Comparison of ENCODE assay signal across 15 cellular contexts in genomic region chr2:97983698-97984097, GRCh38. TPM values are rescaled to one million over a fixed set of nuclear protein-coding genes. Genes with fewer than 3 reads are reported as not detected.
DNase-seq lines count a peak whose midpoint lies in the region; ATAC-seq and TF ChIP-seq lines count a peak whose summit lies in the region.
"Had no signal": no experiment of that assay in that cellular context is flagged by ENCODE, and none has a peak within 500 bp of the region (broad histone marks: within the 10 kb centered on the region; RNA-seq: fewer than 3 reads in every experiment).

No MANE protein-coding gene starts in this region.

- no peak overlapping the region for H2BK5ac ChIP-seq in trophoblast cell (ENCODE audit: low read depth, low read length, poor library complexity)

- H2BK12ac ChIP-seq in trophoblast cell (ENCODE audit: low read length) = no peak overlapping the region

- no peak for TF ChIP-seq RAD21 in liver (IDR thresholded peaks at IDR 0.05)

- no peak overlapping the region for H3K23ac ChIP-seq in trophoblast cell (ENCODE audit: low read length)

- H2AK5ac ChIP-seq in trophoblast cell (ENCODE audit: low read length) = no peak overlapping the region

- H3K4me3 ChIP-seq in cardiac muscle cell (no peak overlapping the region), liver (ENCODE audit: low read depth in 1 of 3, low read length in 3 of 3) (no peak overlapping the region), trophoblast cell (ENCODE audit: low read depth, low read length) (no peak overlapping the region)

- H3K4me1 ChIP-seq in cardiac muscle cell (ENCODE audit: low read depth) = peaks cover 20% of the 10 kb centered on the region
- peaks cover 3 to 7% (median 6%) of the 10 kb centered on the region in 4 donors for H3K4me1 ChIP-seq in liver (ENCODE audit: control insufficient read depth in 4 of 4, insufficient read depth in 4 of 4, low read length in 3 of 4)
- peaks cover 3 to 9% of the 10 kb centered on the region in 2 experiments for H3K4me1 ChIP-seq in trophoblast cell (ENCODE audit: control insufficient read depth in 1 of 2, insufficient read depth in 2 of 2, low read length in 2 of 2)

- H4K12ac ChIP-seq in trophoblast cell (ENCODE audit: low read depth, low read length) = no peak overlapping the region

- no peaks in the 10 kb centered on the region for H3K36me3 Mint-ChIP-seq in activated T-helper 17 cell treated with anti-CD3 and anti-CD28 coated beads, Interleukin-2, amount 50 U/mL, for 72 hours (ENCODE audit: low read depth)
- H3K36me3 Mint-ChIP-seq in activated CD8-positive, alpha-beta T cell treated with anti-CD3 and anti-CD28 coated beads for 36 hours (ENCODE audit: low read depth) = peaks cover 45% of the 10 kb centered on the region

- 57% methylated on average over 3 of the region's 3 CpGs for WGBS in liver
- WGBS in trophoblast cell (ENCODE audit: extremely low coverage, insufficient coverage, insufficient read length) = no CpG with 5 or more reads among the region's 3 CpGs

- ATAC-seq in left cardiac atrium = no peak
- no peak for ATAC-seq in activated T-helper 17 cell treated with anti-CD3 and anti-CD28 coated beads, Interleukin-2, amount 50 U/mL, for 72 hours (replicated peaks)
- ATAC-seq in activated CD8-positive, alpha-beta T cell treated with anti-CD3 and anti-CD28 coated beads for 36 hours = no peak
- ATAC-seq: PC-3 had no signal

- no peak overlapping the region for H3K18ac ChIP-seq in trophoblast cell (ENCODE audit: low read length)

- H3K4me2 ChIP-seq in trophoblast cell (ENCODE audit: low read length) = peak overlapping the region; percentile 4

- H3K4me3 Mint-ChIP-seq in activated T-helper 17 cell treated with anti-CD3 and anti-CD28 coated beads, Interleukin-2, amount 50 U/mL, for 72 hours = no peak overlapping the region
- H3K4me3 Mint-ChIP-seq in activated CD8-positive, alpha-beta T cell treated with anti-CD3 and anti-CD28 coated beads for 36 hours = no peak overlapping the region

- DNase-seq in cardiac muscle cell (ENCODE audit: low read depth in 1 of 2, low spot score in 1 of 2) (no peak), left cardiac atrium (no peak), trophoblast cell (no peak)
- DNase-seq in activated CD4-positive, alpha-beta T cell treated with anti-CD3 and anti-CD28 coated beads for 1 hour = no peak
- no peak for DNase-seq in activated CD8-positive, alpha-beta T cell treated with anti-CD3 and anti-CD28 coated beads for 36 hours
- DNase-seq: DMS 273 treated with DMSO at 0.1 percent for 48 hours, GF-D8, HCEC 1CT, NCI-H187 treated with DMSO at 0.1 percent for 48 hours, NCI-H446 treated with DMSO at 0.1 percent for 48 hours, PC-3 had no signal

- no peak overlapping the region for H3K27ac Mint-ChIP-seq in activated T-helper 17 cell treated with anti-CD3 and anti-CD28 coated beads, Interleukin-2, amount 50 U/mL, for 72 hours
- H3K27ac Mint-ChIP-seq in activated CD8-positive, alpha-beta T cell treated with anti-CD3 and anti-CD28 coated beads for 36 hours = no peak overlapping the region

- H3K27me3 Mint-ChIP-seq in activated T-helper 17 cell treated with anti-CD3 and anti-CD28 coated beads, Interleukin-2, amount 50 U/mL, for 72 hours = no peaks in the 10 kb centered on the region
- no peaks in the 10 kb centered on the region for H3K27me3 Mint-ChIP-seq in activated CD8-positive, alpha-beta T cell treated with anti-CD3 and anti-CD28 coated beads for 36 hours

- H3K4ac ChIP-seq in trophoblast cell (ENCODE audit: low read depth, low read length) = no peak overlapping the region

- H4K8ac ChIP-seq in trophoblast cell (ENCODE audit: low read depth, low read length) = no peak overlapping the region

- no peak overlapping the region for H3K9ac ChIP-seq in liver (ENCODE audit: low read depth in 1 of 2, low read length in 2 of 2)
- no peak overlapping the region for H3K9ac ChIP-seq in trophoblast cell (ENCODE audit: low read length)

- no peaks in the 10 kb centered on the region for H3K79me1 ChIP-seq in trophoblast cell (ENCODE audit: low read length)

- H3K36me3 ChIP-seq in cardiac muscle cell (no peaks in the 10 kb centered on the region), liver (ENCODE audit: control insufficient read depth in 4 of 4, insufficient read depth in 3 of 4, low read depth in 1 of 4, low read length in 3 of 4) (no peaks in the 10 kb centered on the region), trophoblast cell (ENCODE audit: control insufficient read depth in 1 of 2, insufficient read depth in 2 of 2, low read length in 2 of 2) (peaks cover 0 to 2% of the 10 kb centered on the region in 2 experiments)

- no peak overlapping the region for H2BK120ac ChIP-seq in trophoblast cell (ENCODE audit: insufficient read depth, low read length, poor library complexity)

- POLR2A ChIA-PET in activated CD8-positive, alpha-beta T cell treated with anti-CD3 and anti-CD28 coated beads for 36 hours (lab: Charles Lee) = interaction anchor here (1.7 kb wide), 1 partner anchor 12 kb away, joined by 4 read pairs; no protein-coding TSS in a partner anchor

- no peak for TF ChIP-seq CTCF in cardiac muscle cell (IDR thresholded peaks at IDR 0.05; ENCODE audit: low read depth, low read length)
- no peak for TF ChIP-seq CTCF in liver (IDR thresholded peaks at IDR 0.05; ENCODE audit: low read depth, low read length, missing input control)
- TF ChIP-seq CTCF in activated CD8-positive, alpha-beta T cell treated with anti-CD3 and anti-CD28 coated beads for 36 hours (IDR thresholded peaks at IDR 0.05) = no peak

- H3K4me1 Mint-ChIP-seq in activated T-helper 17 cell treated with anti-CD3 and anti-CD28 coated beads, Interleukin-2, amount 50 U/mL, for 72 hours = peaks cover 20% of the 10 kb centered on the region
- H3K4me1 Mint-ChIP-seq in activated CD8-positive, alpha-beta T cell treated with anti-CD3 and anti-CD28 coated beads for 36 hours (ENCODE audit: low read depth) = peaks cover 26% of the 10 kb centered on the region

- intact Hi-C loops in left cardiac atrium (cut with DNase I) = loop anchor here in 1 of 2 donors (10.0 kb wide), 1 partner anchor 119 kb away; no protein-coding TSS in a partner anchor
- intact Hi-C loops in activated CD8-positive, alpha-beta T cell treated with anti-CD3 and anti-CD28 coated beads for 36 hours (cut with micrococcal nuclease) = no loop called here

- no peak overlapping the region for H3K14ac ChIP-seq in trophoblast cell (ENCODE audit: low read length)

- H3K27ac ChIP-seq in cardiac muscle cell (peak overlapping the region; percentile 72), liver (ENCODE audit: low read depth in 1 of 2, low read length in 2 of 2) (no peak overlapping the region), trophoblast cell (ENCODE audit: low read depth, low read length) (no peak overlapping the region)
- H3K27ac ChIP-seq: C4-2B, HL-60 had no signal

- H3K9me3 ChIP-seq in cardiac muscle cell (ENCODE audit: low read depth) = no peaks in the 10 kb centered on the region
- peaks cover 0 to 4% (median 2%) of the 10 kb centered on the region in 4 donors for H3K9me3 ChIP-seq in liver (ENCODE audit: control insufficient read depth in 4 of 4, low read length in 3 of 4)
- no peaks in the 10 kb centered on the region for H3K9me3 ChIP-seq in trophoblast cell (ENCODE audit: insufficient read depth, low read depth, low read length)

- no peaks in the 10 kb centered on the region for H3K79me2 ChIP-seq in trophoblast cell (ENCODE audit: control insufficient read depth, insufficient read depth, low read length, poor library complexity)

- H3K9me3 Mint-ChIP-seq in activated T-helper 17 cell treated with anti-CD3 and anti-CD28 coated beads, Interleukin-2, amount 50 U/mL, for 72 hours = peaks cover 13% of the 10 kb centered on the region
- H3K9me3 Mint-ChIP-seq in activated CD8-positive, alpha-beta T cell treated with anti-CD3 and anti-CD28 coated beads for 36 hours = peaks cover 20% of the 10 kb centered on the region

- H3K27me3 ChIP-seq in cardiac muscle cell (no peaks in the 10 kb centered on the region), liver (ENCODE audit: control insufficient read depth in 4 of 4, insufficient read depth in 4 of 4, low read length in 3 of 4) (no peaks in the 10 kb centered on the region), trophoblast cell (ENCODE audit: insufficient read depth, low read length) (no peaks in the 10 kb centered on the region)

- CTCF ChIA-PET in activated CD8-positive, alpha-beta T cell treated with anti-CD3 and anti-CD28 coated beads for 36 hours (lab: Charles Lee) = interaction anchor here (1.3 kb wide), 1 partner anchor 177 kb away, joined by 4 read pairs; no protein-coding TSS in a partner anchor

- no peak overlapping the region for H2AFZ ChIP-seq in trophoblast cell (ENCODE audit: insufficient read depth, low read length, poor library complexity)

- H4K91ac ChIP-seq in trophoblast cell (ENCODE audit: low read depth, low read length) = no peak overlapping the region

TF ChIP-seq in liver, 16 proteins besides CTCF, POLR2A, EP300 and RAD21:
- TF ChIP-seq HNF4G (IDR thresholded peaks at IDR 0.05) (peak; percentile 36), GABPA (IDR thresholded peaks at IDR 0.05 in 1 of 2, conservative IDR thresholded peaks at IDR 0.05 in 1 of 2) (no peak), NR2F2 (IDR thresholded peaks at IDR 0.05) (no peak), RXRA (IDR thresholded peaks at IDR 0.05) (peak in 1 of 2 donors; percentile 11), ATF3 (IDR thresholded peaks at IDR 0.05) (no peak), HNF4A (conservative IDR thresholded peaks at IDR 0.05) (peak; percentile 81 to 87), SP1 (IDR thresholded peaks at IDR 0.05) (peak; percentile 25), TAF1 (conservative IDR thresholded peaks at IDR 0.05) (no peak)

RNA-seq across cellular contexts. Expression of gene TMEM131, which starts 12.1 kb away (rescaled TPM):
- total RNA-seq in cardiac muscle cell (15.3 and 19.1 TPM in 2 replicates), left cardiac atrium (10 to 100 TPM; 26.2 to 26.5 TPM), liver (10 to 100 TPM; 15.3 to 22.8 TPM)
- polyA plus RNA-seq in cardiac muscle cell (16.3 and 23.6 TPM in 2 replicates), liver (1 to 10 TPM; 6.1 to 7.0 TPM)
- 32.3 and 32.6 TPM in 2 replicates for polyA plus RNA-seq in trophoblast cell (2013)
- 10 to 100 TPM; 32.0 to 36.4 TPM for total RNA-seq in activated T-helper 17 cell treated with anti-CD3 and anti-CD28 coated beads, Interleukin-2, amount 50 U/mL, for 72 hours
- 10 to 100 TPM; 24.2 to 27.4 TPM for total RNA-seq in activated CD8-positive, alpha-beta T cell treated with anti-CD3 and anti-CD28 coated beads for 36 hours
